ENCODE assay signal across 30 cellular contexts in the genomic region with DNA sequence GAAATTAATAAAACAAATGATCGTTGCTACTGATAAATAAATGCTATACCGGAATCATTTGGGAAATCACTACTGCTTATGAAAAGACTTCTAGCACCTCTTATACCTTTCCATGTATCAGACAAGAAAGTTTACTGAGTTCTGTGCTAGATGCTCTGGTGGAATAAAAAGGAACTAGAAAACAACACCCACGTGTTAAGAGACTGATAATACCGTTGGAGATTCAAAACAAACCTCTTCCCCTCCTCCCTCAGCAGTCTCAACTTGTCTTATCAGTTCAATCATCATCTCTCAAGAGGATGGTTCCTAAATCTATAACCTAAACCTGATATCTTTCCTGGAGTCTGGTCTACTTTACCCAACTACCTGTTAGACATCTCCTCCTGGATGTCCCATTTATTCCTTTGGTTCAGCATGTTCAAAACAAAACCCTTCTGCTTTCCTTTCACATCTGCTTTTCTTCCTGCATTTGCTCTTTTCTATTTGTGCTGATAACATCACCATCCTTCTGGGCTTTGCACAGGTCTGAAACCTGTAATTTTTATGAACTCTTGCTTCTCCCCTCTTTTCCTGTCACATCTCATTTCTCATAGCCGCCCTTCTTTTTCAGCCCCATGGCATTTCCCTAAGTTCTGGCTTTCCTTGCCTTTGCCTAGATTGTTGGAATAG.
DNase-seq lines count a peak whose midpoint lies in the region; ATAC-seq, FAIRE-seq and TF ChIP-seq lines count a peak whose summit lies in the region.
"Had no signal": no experiment of that assay in that cellular context is flagged by ENCODE, and none has a peak within 500 bp of the region (broad histone marks: within the 10 kb centered on the region; RNA-seq: fewer than 3 reads in every experiment).

No MANE protein-coding gene starts in this region.

- WGBS in HepG2 (ENCODE audit: low lambda C conversion rate): 1% methylated on average over 5 of the region's 5 CpGs

- peaks cover 0 to 8% (median 2%) of the 10 kb centered on the region in 7 donors for H3K9me3 Mint-ChIP-seq in naive B cell
- H3K9me3 Mint-ChIP-seq: activated CD4-positive, alpha-beta T cell treated with anti-CD3 and anti-CD28 coated beads, Interleukin-2, amount 10 ng/mL, durations not matched to agents 24 days and 14 days; activated naive CD8-positive, alpha-beta T cell treated with anti-CD3 and anti-CD28 coated beads, Interleukin-2, amount 10 ng/mL, durations not matched to agents 7 days and 5 days; activated T-helper 17 cell treated with anti-CD3 and anti-CD28 coated beads, Interleukin-2, amount 50 U/mL, for 72 hours; CD4-positive, alpha-beta memory T cell; stimulated activated naive CD8-positive, alpha-beta T cell treated with anti-CD3 and anti-CD28 coated beads, Interleukin-15, amount 100 ng/mL, for 72 hours had no signal

- no peak for TF ChIP-seq CTCF in HepG2 (CRISPR knock-in tag; IDR thresholded peaks at IDR 0.05)

- POLR2A ChIA-PET in HepG2 (lab: Yijun Ruan, JAX): no interaction called here

- H3K27me3 Mint-ChIP-seq in naive B cell: no peaks in the 10 kb centered on the region

- no peak overlapping the region for H3K4me3 ChIP-seq in HepG2 (replicated peaks in 1 of 3; ENCODE audit: insufficient read depth in 1 of 3, low read depth in 2 of 3, low read length in 3 of 3)
- H3K4me3 ChIP-seq: esophagus muscularis mucosa, gastrocnemius medialis, lung, MG63, skin epidermis, tibial nerve had no signal

- H3K27ac ChIP-seq in HepG2 (ENCODE audit: extremely low read length, insufficient read depth, low read length): no peak overlapping the region
- H3K27ac ChIP-seq: esophagus muscularis mucosa, gastrocnemius medialis, neutrophil, skin epidermis, tibial nerve had no signal

- no peak overlapping the region for H3K9ac ChIP-seq in HepG2 (ENCODE audit: insufficient read depth, low read depth, low read length)

- peak overlapping the region in 3 of 8 donors; percentile 9 to 43 (median 11) for H3K4me3 Mint-ChIP-seq in naive B cell
- H3K4me3 Mint-ChIP-seq: activated CD4-positive, alpha-beta T cell treated with anti-CD3 and anti-CD28 coated beads, Interleukin-2, amount 10 ng/mL, durations not matched to agents 24 days and 14 days; activated naive CD8-positive, alpha-beta T cell treated with anti-CD3 and anti-CD28 coated beads, Interleukin-2, amount 10 ng/mL, durations not matched to agents 7 days and 5 days; activated T-helper 17 cell treated with anti-CD3 and anti-CD28 coated beads, Interleukin-2, amount 50 U/mL, for 72 hours; CD4-positive, alpha-beta memory T cell; effector memory CD8-positive, alpha-beta T cell; stimulated activated naive CD8-positive, alpha-beta T cell treated with anti-CD3 and anti-CD28 coated beads, Interleukin-15, amount 100 ng/mL, for 72 hours had no signal

- TF ChIP-seq EP300 in HepG2 (IDR thresholded peaks at IDR 0.05; ENCODE audit: low read depth in 2 of 2, low read length in 2 of 2): no peak
- no peak for TF ChIP-seq EP300 in HepG2 (CRISPR knock-in tag; IDR thresholded peaks at IDR 0.05; ENCODE audit: borderline replicate concordance)

- no peaks in the 10 kb centered on the region for H3K9me3 ChIP-seq in HepG2 (ENCODE audit: low read length)
- H3K9me3 ChIP-seq: esophagus muscularis mucosa, gastrocnemius medialis, MG63, neutrophil, tibial nerve had no signal

- DNase-seq in naive B cell (no peak), HepG2 (ENCODE audit: low spot score) (no peak), left lobe of liver (ENCODE audit: low spot score) (no peak)
- DNase-seq: activated CD4-positive, alpha-beta T cell treated with anti-CD3 and anti-CD28 coated beads, Interleukin-2, amount 10 ng/mL, durations not matched to agents 24 days and 14 days; activated naive CD8-positive, alpha-beta T cell treated with anti-CD3 and anti-CD28 coated beads, Interleukin-2, amount 10 ng/mL, durations not matched to agents 7 days and 5 days; CD4-positive, alpha-beta memory T cell; effector memory CD8-positive, alpha-beta T cell; gastrocnemius medialis; GF-D8; H7; IMR-90; MG63; NCI-H146; NCI-H226; NCI-H774; Right ventricle myocardium superior; stimulated activated CD4-positive, alpha-beta T cell treated with anti-CD3 and anti-CD28 coated beads, Interleukin-2, amount 100 ng/mL, for 48 hours; stimulated activated naive CD8-positive, alpha-beta T cell treated with anti-CD3 and anti-CD28 coated beads, Interleukin-15, amount 100 ng/mL, for 72 hours; SW 1271 had no signal

- in situ Hi-C loops in HepG2 (cut with HindIII; ENCODE audit: extremely low pct_ligation_motif_present, low pct_unique_long_range_greater_than_20kb): no loop called here

- TF ChIP-seq RAD21 in HepG2 (CRISPR knock-in tag; IDR thresholded peaks at IDR 0.05): no peak

- ATAC-seq in GM18867 (IDR thresholded peaks at IDR 0.05; ENCODE audit: unreplicated experiment): peak; percentile 56
- peak; percentile 49 for ATAC-seq in HG02623 (IDR thresholded peaks at IDR 0.05; ENCODE audit: unreplicated experiment)
- ATAC-seq in HG03378 (IDR thresholded peaks at IDR 0.05; ENCODE audit: unreplicated experiment): peak; percentile 43
- peak; percentile 78 to 83 for ATAC-seq in naive B cell (ENCODE audit: low read depth in 2 of 2)
- ATAC-seq in HepG2: no peak
- ATAC-seq in GM21619 (IDR thresholded peaks at IDR 0.05; ENCODE audit: unreplicated experiment): no peak
- no peak for ATAC-seq in left lobe of liver
- ATAC-seq: activated T-helper 17 cell treated with anti-CD3 and anti-CD28 coated beads, Interleukin-2, amount 50 U/mL, for 72 hours; effector memory CD8-positive, alpha-beta T cell; gastrocnemius medialis; stimulated activated naive CD8-positive, alpha-beta T cell treated with anti-CD3 and anti-CD28 coated beads, Interleukin-15, amount 100 ng/mL, for 72 hours had no signal

- H3K27ac Mint-ChIP-seq in naive B cell: peak overlapping the region in 5 of 6 donors; percentile 3 to 51 (median 18)
- H3K27ac Mint-ChIP-seq: activated CD4-positive, alpha-beta T cell treated with anti-CD3 and anti-CD28 coated beads, Interleukin-2, amount 10 ng/mL, durations not matched to agents 24 days and 14 days; activated naive CD8-positive, alpha-beta T cell treated with anti-CD3 and anti-CD28 coated beads, Interleukin-2, amount 10 ng/mL, durations not matched to agents 7 days and 5 days; activated T-helper 17 cell treated with anti-CD3 and anti-CD28 coated beads, Interleukin-2, amount 50 U/mL, for 72 hours; CD4-positive, alpha-beta memory T cell; effector memory CD8-positive, alpha-beta T cell; stimulated activated naive CD8-positive, alpha-beta T cell treated with anti-CD3 and anti-CD28 coated beads, Interleukin-15, amount 100 ng/mL, for 72 hours had no signal

- intact Hi-C loops in HepG2 (cut with micrococcal nuclease; ENCODE audit: unreplicated experiment): no loop called here

- no TSS peak for BruUV-seq in HepG2 (replicated peaks; lab: Mats Ljungman, UMichigan)

- no peaks in the 10 kb centered on the region for H4K20me1 ChIP-seq in HepG2 (ENCODE audit: insufficient read depth, low read length)

- no peaks in the 10 kb centered on the region for H3K4me1 ChIP-seq in HepG2 (ENCODE audit: insufficient read depth, low read length)
- H3K4me1 ChIP-seq: esophagus muscularis mucosa, gastrocnemius medialis, tibial nerve had no signal

- H3K36me3 Mint-ChIP-seq in naive B cell: peaks cover 10 to 11% of the 10 kb centered on the region in 2 donors
- H3K36me3 Mint-ChIP-seq: activated naive CD8-positive, alpha-beta T cell treated with anti-CD3 and anti-CD28 coated beads, Interleukin-2, amount 10 ng/mL, durations not matched to agents 7 days and 5 days; CD4-positive, alpha-beta memory T cell had no signal

- H3K4me1 Mint-ChIP-seq in naive B cell: peaks cover 36 to 65% (median 40%) of the 10 kb centered on the region in 3 donors
- H3K4me1 Mint-ChIP-seq: activated CD4-positive, alpha-beta T cell treated with anti-CD3 and anti-CD28 coated beads, Interleukin-2, amount 10 ng/mL, durations not matched to agents 24 days and 14 days; activated naive CD8-positive, alpha-beta T cell treated with anti-CD3 and anti-CD28 coated beads, Interleukin-2, amount 10 ng/mL, durations not matched to agents 7 days and 5 days; CD4-positive, alpha-beta memory T cell; stimulated activated naive CD8-positive, alpha-beta T cell treated with anti-CD3 and anti-CD28 coated beads, Interleukin-15, amount 100 ng/mL, for 72 hours had no signal

- no peaks in the 10 kb centered on the region for H3K79me2 ChIP-seq in HepG2 (ENCODE audit: insufficient read depth, low read length)

- CTCF ChIA-PET in HepG2 (lab: Yijun Ruan, JAX; ENCODE audit: low intra/inter-chr PET ratio, low total read pairs): no interaction called here

- H3K27me3 ChIP-seq in HepG2 (ENCODE audit: control insufficient read depth in 1 of 2, insufficient read depth in 2 of 2, low read length in 2 of 2): no peaks in the 10 kb centered on the region
- H3K27me3 ChIP-seq: esophagus muscularis mucosa, gastrocnemius medialis, MG63, neutrophil, tibial nerve had no signal

- H2AFZ ChIP-seq in HepG2 (ENCODE audit: low read length): no peak overlapping the region

- no peak for FAIRE-seq in HepG2 (lab: Jason Lieb, UNC)
- FAIRE-seq: keratinocyte had no signal

- H3K4me2 ChIP-seq in HepG2 (ENCODE audit: low read depth, low read length): no peak overlapping the region

- no peak for TF ChIP-seq POLR2A in HepG2 (IDR thresholded peaks at IDR 0.05; ENCODE audit: insufficient read depth in 1 of 2, low read depth in 2 of 2, low read length in 2 of 2)

- no peaks in the 10 kb centered on the region for H3K36me3 ChIP-seq in HepG2 (replicated peaks in 1 of 2; ENCODE audit: control insufficient read depth in 1 of 2, insufficient read depth in 2 of 2, low read length in 2 of 2)
- H3K36me3 ChIP-seq: esophagus muscularis mucosa, gastrocnemius medialis, MG63, neutrophil, tibial nerve had no signal

TF ChIP-seq in HepG2, 621 proteins besides CTCF, POLR2A, EP300 and RAD21 (continues in another document):
- TF ChIP-seq ZNF766 (CRISPR knock-in tag; IDR thresholded peaks at IDR 0.05; ENCODE audit: borderline replicate concordance) (no peak), KLF13 (CRISPR knock-in tag; IDR thresholded peaks at IDR 0.05) (no peak), RNF2 (conservative IDR thresholded peaks at IDR 0.05; ENCODE audit: low read depth) (no peak), ZNF615 (CRISPR knock-in tag; IDR thresholded peaks at IDR 0.05; ENCODE audit: borderline replicate concordance) (no peak), CREB1 (IDR thresholded peaks at IDR 0.05) (no peak), CREB1 (CRISPR knock-in tag; IDR thresholded peaks at IDR 0.05) (no peak)
- TF ChIP-seq, protein P1, sequence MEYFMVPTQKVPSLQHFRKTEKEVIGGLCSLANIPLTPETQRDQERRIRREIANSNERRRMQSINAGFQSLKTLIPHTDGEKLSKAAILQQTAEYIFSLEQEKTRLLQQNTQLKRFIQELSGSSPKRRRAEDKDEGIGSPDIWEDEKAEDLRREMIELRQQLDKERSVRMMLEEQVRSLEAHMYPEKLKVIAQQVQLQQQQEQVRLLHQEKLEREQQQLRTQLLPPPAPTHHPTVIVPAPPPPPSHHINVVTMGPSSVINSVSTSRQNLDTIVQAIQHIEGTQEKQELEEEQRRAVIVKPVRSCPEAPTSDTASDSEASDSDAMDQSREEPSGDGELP (IDR thresholded peaks at IDR 0.05; ENCODE audit: borderline replicate concordance, low read depth): no peak

Comparison
In these comparisons a context has a peak if more than half of its experiments do, and no peak if none do; other contexts are left out.
1. ATAC-seq: peak in GM18867 (single experiment), HG02623 (single experiment), HG03378 (single experiment) and naive B cell (2 of 2); none in HepG2 (single experiment), GM21619 (single experiment) and left lobe of liver (single experiment).